In genomic region chr6:49556429-49556837, GRCh38 we compare ENCODE assay signal across 1 cellular context.
TF ChIP-seq lines count a peak whose summit lies in the region.

No MANE protein-coding gene starts in this region.

TF ChIP-seq in endothelial cell of umbilical vein, 7 proteins besides CTCF, POLR2A, EP300 and RAD21 (continued from another document):
- TF ChIP-seq MYC (IDR thresholded peaks at IDR 0.05; ENCODE audit: low read depth, low read length): no peak
